In genomic region chr6:41577865-41578713, GRCh38 we compare ENCODE assay signal across 9 cellular contexts. TPM values are rescaled to one million over a fixed set of nuclear protein-coding genes. Genes with fewer than 3 reads are reported as not detected.
DNase-seq lines count a peak whose midpoint lies in the region; ATAC-seq and FAIRE-seq lines count a peak whose summit lies in the region.
"Had no signal": no experiment of that assay in that cellular context is flagged by ENCODE, and none has a peak within 500 bp of the region (broad histone marks: within the 10 kb centered on the region; RNA-seq: fewer than 3 reads in every experiment).

No MANE protein-coding gene starts in this region.

- peaks cover 40% of the 10 kb centered on the region for H3K4me1 ChIP-seq in skeletal muscle satellite cell (ENCODE audit: control insufficient read depth, insufficient read depth, low read length)

- H3K36me3 ChIP-seq in skeletal muscle satellite cell (ENCODE audit: insufficient read depth, low read length), result peaks cover 4% of the 10 kb centered on the region

- no peak for ATAC-seq in stimulated activated naive CD8-positive, alpha-beta T cell treated with anti-CD3 and anti-CD28 coated beads, Interleukin-15, Interleukin-2, amounts not matched to agents 100 U/mL and 50 U/mL, for 24 hours
- ATAC-seq in HG02973 (IDR thresholded peaks at IDR 0.05; ENCODE audit: unreplicated experiment) (no peak), GM21576 (IDR thresholded peaks at IDR 0.05; ENCODE audit: unreplicated experiment) (no peak)

- no peak for DNase-seq in stimulated activated naive CD8-positive, alpha-beta T cell treated with anti-CD3 and anti-CD28 coated beads, Interleukin-15, Interleukin-2, amounts not matched to agents 100 U/mL and 50 U/mL, for 24 hours
- peak; percentile 10 for DNase-seq in RCC 7860 (ENCODE audit: low spot score)
- peak; percentile 29 for DNase-seq in foreskin melanocyte
- DNase-seq in immature natural killer cell, result no peak

- H3K9me3 ChIP-seq in skeletal muscle satellite cell (replicated peaks; ENCODE audit: low read length), result no peaks in the 10 kb centered on the region

- peaks cover 3% of the 10 kb centered on the region for H3K4me1 Mint-ChIP-seq in stimulated activated naive CD8-positive, alpha-beta T cell treated with anti-CD3 and anti-CD28 coated beads, Interleukin-15, Interleukin-2, amounts not matched to agents 100 ng/mL and 50 ng/mL, for 24 hours (ENCODE audit: low read depth)
- H3K4me1 Mint-ChIP-seq in immature natural killer cell, result no peaks in the 10 kb centered on the region

- H3K27me3 ChIP-seq in skeletal muscle satellite cell (ENCODE audit: control insufficient read depth, insufficient read depth, low read length), result no peaks in the 10 kb centered on the region

- H3K9me3 Mint-ChIP-seq in stimulated activated naive CD8-positive, alpha-beta T cell treated with anti-CD3 and anti-CD28 coated beads, Interleukin-15, Interleukin-2, amounts not matched to agents 100 ng/mL and 50 ng/mL, for 24 hours, result no peaks in the 10 kb centered on the region
- no peaks in the 10 kb centered on the region for H3K9me3 Mint-ChIP-seq in immature natural killer cell

- H3K9ac ChIP-seq in skeletal muscle satellite cell (ENCODE audit: low read depth, low read length), result peak overlapping the region; percentile 38

- peak overlapping the region; percentile 63 for H3K27ac Mint-ChIP-seq in stimulated activated naive CD8-positive, alpha-beta T cell treated with anti-CD3 and anti-CD28 coated beads, Interleukin-15, Interleukin-2, amounts not matched to agents 100 ng/mL and 50 ng/mL, for 24 hours
- H3K27ac Mint-ChIP-seq in immature natural killer cell, result peak overlapping the region in 1 of 6 donors; percentile 4

- H3K4me2 ChIP-seq in skeletal muscle satellite cell (ENCODE audit: low read length), result peak overlapping the region; percentile 20

- peaks cover 5% of the 10 kb centered on the region for H3K36me3 Mint-ChIP-seq in stimulated activated naive CD8-positive, alpha-beta T cell treated with anti-CD3 and anti-CD28 coated beads, Interleukin-15, Interleukin-2, amounts not matched to agents 100 ng/mL and 50 ng/mL, for 24 hours (ENCODE audit: low read depth)
- peaks cover 0 to 21% (median 13%) of the 10 kb centered on the region in 3 donors for H3K36me3 Mint-ChIP-seq in immature natural killer cell

- H3K4me3 ChIP-seq in skeletal muscle satellite cell (ENCODE audit: low read length), result no peak overlapping the region

- FAIRE-seq in RCC 7860 (lab: Jason Lieb, UNC), result no peak
- FAIRE-seq: TTC549 had no signal

- no peak overlapping the region for H3K4me3 Mint-ChIP-seq in stimulated activated naive CD8-positive, alpha-beta T cell treated with anti-CD3 and anti-CD28 coated beads, Interleukin-15, Interleukin-2, amounts not matched to agents 100 ng/mL and 50 ng/mL, for 24 hours
- no peak overlapping the region for H3K4me3 Mint-ChIP-seq in immature natural killer cell

- no peaks in the 10 kb centered on the region for H3K27me3 Mint-ChIP-seq in stimulated activated naive CD8-positive, alpha-beta T cell treated with anti-CD3 and anti-CD28 coated beads, Interleukin-15, Interleukin-2, amounts not matched to agents 100 ng/mL and 50 ng/mL, for 24 hours
- peaks cover 0 to 4% (median 3%) of the 10 kb centered on the region in 3 donors for H3K27me3 Mint-ChIP-seq in immature natural killer cell (ENCODE audit: low read depth in 3 of 3)

RNA-seq across cellular contexts. Expression of gene FOXP4, which starts 31.9 kb away (rescaled TPM):
- total RNA-seq in skeletal muscle satellite cell (2012; rRNA removed), result 3.5 TPM in 2 replicates
- polyA plus RNA-seq in immature natural killer cell, result under 1 TPM; 0.10 to 0.73 (median 0.68) TPM

Comparison
In these comparisons a context has a peak if more than half of its experiments do, and no peak if none do; other contexts are left out.
1. DNase-seq: peak in RCC 7860 (single experiment) and foreskin melanocyte (single experiment); none in stimulated activated naive CD8-positive, alpha-beta T cell treated with anti-CD3 and anti-CD28 coated beads, Interleukin-15, Interleukin-2, amounts not matched to agents 100 U/mL and 50 U/mL, for 24 hours (single experiment) and immature natural killer cell (0 of 3).